In genomic region chr1:211738096-211738708, GRCh38 we compare ENCODE assay signal across 13 cellular contexts.
DNase-seq lines count a peak whose midpoint lies in the region; ATAC-seq and TF ChIP-seq lines count a peak whose summit lies in the region.
"Had no signal": no experiment of that assay in that cellular context is flagged by ENCODE, and none has a peak within 500 bp of the region (broad histone marks: within the 10 kb centered on the region; RNA-seq: fewer than 3 reads in every experiment).

No MANE protein-coding gene starts in this region.

- intact Hi-C loops in A673 (cut with micrococcal nuclease; ENCODE audit: unreplicated experiment), result no loop called here

- no peaks in the 10 kb centered on the region for H3K36me3 Mint-ChIP-seq in activated CD8-positive, alpha-beta memory T cell treated with anti-CD3 and anti-CD28 coated beads, Interleukin-2, amount 10 ng/mL, durations not matched to agents 7 days and 5 days
- H3K36me3 Mint-ChIP-seq in central memory CD8-positive, alpha-beta T cell (ENCODE audit: insufficient read depth), result no peaks in the 10 kb centered on the region
- no peaks in the 10 kb centered on the region for H3K36me3 Mint-ChIP-seq in stimulated activated effector memory CD8-positive, alpha-beta T cell treated with anti-CD3 and anti-CD28 coated beads, Interleukin-12 subunit alpha, Interleukin-12 subunit beta, amount 100 ng/mL, for 72 hours

- H3K36me3 ChIP-seq in A673 (ENCODE audit: insufficient read depth, low read length, poor library complexity, severe bottlenecking), result no peaks in the 10 kb centered on the region
- H3K36me3 ChIP-seq: MG63, SJCRH30 had no signal

- no peak overlapping the region for H3K4me3 Mint-ChIP-seq in activated CD8-positive, alpha-beta memory T cell treated with anti-CD3 and anti-CD28 coated beads, Interleukin-2, amount 10 ng/mL, durations not matched to agents 7 days and 5 days
- peak overlapping the region; percentile 73 for H3K4me3 Mint-ChIP-seq in central memory CD8-positive, alpha-beta T cell
- no peak overlapping the region for H3K4me3 Mint-ChIP-seq in stimulated activated effector memory CD8-positive, alpha-beta T cell treated with anti-CD3 and anti-CD28 coated beads, Interleukin-12 subunit alpha, Interleukin-12 subunit beta, amount 100 ng/mL, for 72 hours

- H3K27me3 ChIP-seq in HL-60 (ENCODE audit: insufficient read depth, poor library complexity, severe bottlenecking), result no peaks in the 10 kb centered on the region
- H3K27me3 ChIP-seq in A673 (replicated peaks; ENCODE audit: insufficient read depth, low read depth, low read length, poor library complexity), result no peaks in the 10 kb centered on the region
- H3K27me3 ChIP-seq: MG63, SJCRH30, testis had no signal

- H3K4me1 Mint-ChIP-seq in activated CD8-positive, alpha-beta memory T cell treated with anti-CD3 and anti-CD28 coated beads, Interleukin-2, amount 10 ng/mL, durations not matched to agents 7 days and 5 days, result peaks cover 27% of the 10 kb centered on the region
- peaks cover 29% of the 10 kb centered on the region for H3K4me1 Mint-ChIP-seq in central memory CD8-positive, alpha-beta T cell
- H3K4me1 Mint-ChIP-seq in stimulated activated effector memory CD8-positive, alpha-beta T cell treated with anti-CD3 and anti-CD28 coated beads, Interleukin-12 subunit alpha, Interleukin-12 subunit beta, amount 100 ng/mL, for 72 hours, result peaks cover 26% of the 10 kb centered on the region

- H3K27ac ChIP-seq in HL-60 (replicated peaks), result peak overlapping the region; percentile 30; the same call in 1 of the 2 replicates
- no peak overlapping the region for H3K27ac ChIP-seq in A673 (ENCODE audit: low read depth, low read length, poor library complexity, severe bottlenecking)
- H3K27ac ChIP-seq: SJCRH30 had no signal

- H3K4me3 ChIP-seq in HL-60 (replicated peaks; ENCODE audit: insufficient read depth, low read length) (no peak overlapping the region), A673 (ENCODE audit: low read depth, low read length, poor library complexity, severe bottlenecking) (no peak overlapping the region)
- H3K4me3 ChIP-seq: lung, MG63, SJCRH30, testis had no signal

- no peak overlapping the region for H3K27ac Mint-ChIP-seq in activated CD8-positive, alpha-beta memory T cell treated with anti-CD3 and anti-CD28 coated beads, Interleukin-2, amount 10 ng/mL, durations not matched to agents 7 days and 5 days
- peak overlapping the region; percentile 93 for H3K27ac Mint-ChIP-seq in central memory CD8-positive, alpha-beta T cell (ENCODE audit: low read depth)
- peak overlapping the region; percentile 10 for H3K27ac Mint-ChIP-seq in stimulated activated effector memory CD8-positive, alpha-beta T cell treated with anti-CD3 and anti-CD28 coated beads, Interleukin-12 subunit alpha, Interleukin-12 subunit beta, amount 100 ng/mL, for 72 hours

- CTCF ChIA-PET in activated CD8-positive, alpha-beta memory T cell treated with anti-CD3 and anti-CD28 coated beads, Interleukin-2, amount 10 ng/mL, durations not matched to agents 7 days and 5 days (lab: Charles Lee), result interaction anchor here (0.9 to 1.5 kb wide), 2 partner anchors 58 to 59 kb away, joined by 4 to 6 read pairs; no protein-coding TSS in a partner anchor
- CTCF ChIA-PET in A673 (lab: Charles Lee), result no interaction called here

- H3K27me3 Mint-ChIP-seq in activated CD8-positive, alpha-beta memory T cell treated with anti-CD3 and anti-CD28 coated beads, Interleukin-2, amount 10 ng/mL, durations not matched to agents 7 days and 5 days, result peaks cover 5% of the 10 kb centered on the region
- no peaks in the 10 kb centered on the region for H3K27me3 Mint-ChIP-seq in central memory CD8-positive, alpha-beta T cell

- peak; percentile 5 for ATAC-seq in activated CD8-positive, alpha-beta memory T cell treated with anti-CD3 and anti-CD28 coated beads, Interleukin-2, amount 10 ng/mL, durations not matched to agents 7 days and 5 days
- ATAC-seq in central memory CD8-positive, alpha-beta T cell (replicated peaks; ENCODE audit: extremely low read depth, poor library complexity, severe bottlenecking), result no peak
- peak; percentile 14 for ATAC-seq in stimulated activated effector memory CD8-positive, alpha-beta T cell treated with anti-CD3 and anti-CD28 coated beads, Interleukin-12 subunit alpha, Interleukin-12 subunit beta, amount 100 ng/mL, for 72 hours
- ATAC-seq in HG02571 (IDR thresholded peaks at IDR 0.05; ENCODE audit: unreplicated experiment), result no peak

- BruUV-seq in A673 (replicated peaks; lab: Mats Ljungman, UMichigan), result no TSS peak

- no peak for DNase-seq in activated CD8-positive, alpha-beta memory T cell treated with anti-CD3 and anti-CD28 coated beads, Interleukin-2, amount 10 ng/mL, durations not matched to agents 7 days and 5 days
- no peak for DNase-seq in activated CD8-positive, alpha-beta memory T cell treated with anti-CD3 and anti-CD28 coated beads for 24 hours
- DNase-seq in HL-60 (ENCODE audit: low read depth in 1 of 2, low spot score in 1 of 2), result no peak
- no peak for DNase-seq in central memory CD8-positive, alpha-beta T cell (ENCODE audit: low spot score in 2 of 2)
- DNase-seq in stimulated activated effector memory CD8-positive, alpha-beta T cell treated with anti-CD3 and anti-CD28 coated beads, Interleukin-12 subunit alpha, Interleukin-12 subunit beta, amount 100 ng/mL, for 72 hours (ENCODE audit: low spot score in 2 of 2), result no peak
- no peak for DNase-seq in ureter (ENCODE audit: low spot score)
- DNase-seq in A673 (ENCODE audit: low spot score), result no peak
- DNase-seq: HCEC 1CT, MG63, testis had no signal

- no peaks in the 10 kb centered on the region for H3K9me3 Mint-ChIP-seq in activated CD8-positive, alpha-beta memory T cell treated with anti-CD3 and anti-CD28 coated beads, Interleukin-2, amount 10 ng/mL, durations not matched to agents 7 days and 5 days (ENCODE audit: low read depth)
- no peaks in the 10 kb centered on the region for H3K9me3 Mint-ChIP-seq in central memory CD8-positive, alpha-beta T cell
- H3K9me3 Mint-ChIP-seq in stimulated activated effector memory CD8-positive, alpha-beta T cell treated with anti-CD3 and anti-CD28 coated beads, Interleukin-12 subunit alpha, Interleukin-12 subunit beta, amount 100 ng/mL, for 72 hours, result no peaks in the 10 kb centered on the region

- peaks cover 23% of the 10 kb centered on the region for H3K4me1 ChIP-seq in A673 (ENCODE audit: insufficient read depth, low read length, poor library complexity, severe bottlenecking)

- H3K9me3 ChIP-seq in A673 (ENCODE audit: low read depth, low read length, poor library complexity, severe bottlenecking), result no peaks in the 10 kb centered on the region
- H3K9me3 ChIP-seq: MG63, SJCRH30, testis had no signal

- TF ChIP-seq CTCF in HL-60 (IDR thresholded peaks at IDR 0.05; ENCODE audit: insufficient read depth, low read length) (no peak), A673 (conservative IDR thresholded peaks at IDR 0.05; ENCODE audit: low read depth, low read length) (no peak)

- POLR2A ChIA-PET in A673 (lab: Charles Lee; ENCODE audit: low non-redundant PET), result no interaction called here

Comparison
In these comparisons a context has a peak if more than half of its experiments do, and no peak if none do; other contexts are left out.
1. ATAC-seq: peak in activated CD8-positive, alpha-beta memory T cell treated with anti-CD3 and anti-CD28 coated beads, Interleukin-2, amount 10 ng/mL, durations not matched to agents 7 days and 5 days (single experiment) and stimulated activated effector memory CD8-positive, alpha-beta T cell treated with anti-CD3 and anti-CD28 coated beads, Interleukin-12 subunit alpha, Interleukin-12 subunit beta, amount 100 ng/mL, for 72 hours (single experiment); none in central memory CD8-positive, alpha-beta T cell (single experiment) and HG02571 (single experiment).